In genomic region chr3:105722943-105723556, GRCh38 we compare ENCODE assay signal across 1 cellular context.
TF ChIP-seq lines count a peak whose summit lies in the region.

No MANE protein-coding gene starts in this region.

TF ChIP-seq in WTC11, 78 proteins besides CTCF, POLR2A, EP300 and RAD21 (continued from another document):
- TF ChIP-seq ATF2 (CRISPR knock-in tag; IDR thresholded peaks at IDR 0.05; ENCODE audit: borderline replicate concordance, low read depth), result no peak
- no peak for TF ChIP-seq SMAD3 (CRISPR knock-in tag; IDR thresholded peaks at IDR 0.05; ENCODE audit: borderline replicate concordance)
- TF ChIP-seq ESRRA (CRISPR knock-in tag; IDR thresholded peaks at IDR 0.05; ENCODE audit: borderline replicate concordance), result no peak
- TF ChIP-seq ZNF138 (CRISPR knock-in tag; conservative IDR thresholded peaks at IDR 0.05), result no peak
- no peak for TF ChIP-seq ZNF532 (CRISPR knock-in tag; IDR thresholded peaks at IDR 0.05; ENCODE audit: borderline replicate concordance)
- TF ChIP-seq OVOL2 (CRISPR knock-in tag; IDR thresholded peaks at IDR 0.05; ENCODE audit: borderline replicate concordance), result no peak
TF ChIP-seq in WTC11: peak in this region for 0.
